ENCODE assay signal across 18 cellular contexts in genomic region chr13:37295046-37295445, GRCh38.
DNase-seq lines count a peak whose midpoint lies in the region; ATAC-seq lines count a peak whose summit lies in the region.
"Had no signal": no experiment of that assay in that cellular context is flagged by ENCODE, and none has a peak within 500 bp of the region (broad histone marks: within the 10 kb centered on the region; RNA-seq: fewer than 3 reads in every experiment).

No MANE protein-coding gene starts in this region.

- no peak for ATAC-seq in stimulated activated effector memory CD8-positive, alpha-beta T cell treated with anti-CD3 and anti-CD28 coated beads, Interleukin-12 subunit alpha, Interleukin-12 subunit beta, amount 100 ng/mL, for 72 hours
- no peak for ATAC-seq in GM19397 (IDR thresholded peaks at IDR 0.05; ENCODE audit: unreplicated experiment)

- H3K36me3 Mint-ChIP-seq in activated T-cell treated with anti-CD3 and anti-CD28 coated beads, Interleukin-2, amount 50 U/mL, for 24 hours (ENCODE audit: low read depth): no peaks in the 10 kb centered on the region
- H3K36me3 Mint-ChIP-seq in stimulated activated effector memory CD8-positive, alpha-beta T cell treated with anti-CD3 and anti-CD28 coated beads, Interleukin-12 subunit alpha, Interleukin-12 subunit beta, amount 100 ng/mL, for 72 hours: no peaks in the 10 kb centered on the region

- H3K4me3 Mint-ChIP-seq in activated T-cell treated with anti-CD3 and anti-CD28 coated beads, Interleukin-2, amount 50 U/mL, for 24 hours: no peak overlapping the region
- no peak overlapping the region for H3K4me3 Mint-ChIP-seq in stimulated activated effector memory CD8-positive, alpha-beta T cell treated with anti-CD3 and anti-CD28 coated beads, Interleukin-12 subunit alpha, Interleukin-12 subunit beta, amount 100 ng/mL, for 72 hours
- H3K4me3 Mint-ChIP-seq: T-helper 1 cell treated with Interleukin-12 subunit alpha and Interleukin-12 subunit beta and Interleukin-4 antibody, amounts not matched to agents 30 μg/mL and 1 μg/mL, for 36 hours had no signal

- H3K27ac Mint-ChIP-seq in activated T-cell treated with anti-CD3 and anti-CD28 coated beads, Interleukin-2, amount 50 U/mL, for 24 hours: no peak overlapping the region
- no peak overlapping the region for H3K27ac Mint-ChIP-seq in stimulated activated effector memory CD8-positive, alpha-beta T cell treated with anti-CD3 and anti-CD28 coated beads, Interleukin-12 subunit alpha, Interleukin-12 subunit beta, amount 100 ng/mL, for 72 hours
- H3K27ac Mint-ChIP-seq: T-helper 1 cell treated with Interleukin-12 subunit alpha and Interleukin-12 subunit beta and Interleukin-4 antibody, amounts not matched to agents 30 μg/mL and 1 μg/mL, for 36 hours had no signal

- no peak overlapping the region for H3K4me3 ChIP-seq in skeletal muscle cell (ENCODE audit: low read depth, low read length)
- H3K4me3 ChIP-seq: spleen had no signal

- H3K4me1 Mint-ChIP-seq in activated T-cell treated with anti-CD3 and anti-CD28 coated beads, Interleukin-2, amount 50 U/mL, for 24 hours (ENCODE audit: low read depth): no peaks in the 10 kb centered on the region
- no peaks in the 10 kb centered on the region for H3K4me1 Mint-ChIP-seq in stimulated activated effector memory CD8-positive, alpha-beta T cell treated with anti-CD3 and anti-CD28 coated beads, Interleukin-12 subunit alpha, Interleukin-12 subunit beta, amount 100 ng/mL, for 72 hours

- peak; percentile 52 for DNase-seq in NCI-H446 treated with DMSO at 0.1 percent for 48 hours (lab: John Stamatoyannopoulos, UW)
- peak; percentile 97 to 98 for DNase-seq in dermis microvascular lymphatic vessel endothelial cell (ENCODE audit: low read depth in 2 of 2)
- DNase-seq in iris pigment epithelial cell (ENCODE audit: low read depth): peak; percentile 36
- peak; percentile 81 for DNase-seq in skeletal muscle cell (ENCODE audit: low read depth)
- no peak for DNase-seq in mucosa of gallbladder (ENCODE audit: low spot score)
- no peak for DNase-seq in activated T-cell treated with anti-CD3 and anti-CD28 coated beads, Interleukin-2, amount 50 U/mL, for 24 hours
- no peak for DNase-seq in stimulated activated effector memory CD8-positive, alpha-beta T cell treated with anti-CD3 and anti-CD28 coated beads, Interleukin-12 subunit alpha, Interleukin-12 subunit beta, amount 100 ng/mL, for 72 hours (ENCODE audit: low spot score in 2 of 2)
- DNase-seq: activated CD4-positive, alpha-beta T cell treated with anti-CD3 and anti-CD28 coated beads, Interleukin-2, amount 50 U/mL, for 48 hours; activated T-cell treated with anti-CD3 and anti-CD28 coated beads for 4 hours; amygdala; DMS153; GDM1; NCI-H1092 treated with DMSO at 0.1 percent for 48 hours; NCI-H524 treated with DMSO at 0.1 percent for 48 hours; spleen; substantia nigra had no signal

- no peaks in the 10 kb centered on the region for H3K27me3 Mint-ChIP-seq in activated T-cell treated with anti-CD3 and anti-CD28 coated beads, Interleukin-2, amount 50 U/mL, for 24 hours

- peaks cover 3% of the 10 kb centered on the region for H3K9me3 Mint-ChIP-seq in activated T-cell treated with anti-CD3 and anti-CD28 coated beads, Interleukin-2, amount 50 U/mL, for 24 hours
- H3K9me3 Mint-ChIP-seq in stimulated activated effector memory CD8-positive, alpha-beta T cell treated with anti-CD3 and anti-CD28 coated beads, Interleukin-12 subunit alpha, Interleukin-12 subunit beta, amount 100 ng/mL, for 72 hours: no peaks in the 10 kb centered on the region

Comparison
In these comparisons a context has a peak if more than half of its experiments do, and no peak if none do; other contexts are left out.
1. DNase-seq: peak in NCI-H446 treated with DMSO at 0.1 percent for 48 hours (single experiment), dermis microvascular lymphatic vessel endothelial cell (2 of 2), iris pigment epithelial cell (single experiment) and skeletal muscle cell (single experiment); none in mucosa of gallbladder (single experiment), activated T-cell treated with anti-CD3 and anti-CD28 coated beads, Interleukin-2, amount 50 U/mL, for 24 hours (single experiment) and stimulated activated effector memory CD8-positive, alpha-beta T cell treated with anti-CD3 and anti-CD28 coated beads, Interleukin-12 subunit alpha, Interleukin-12 subunit beta, amount 100 ng/mL, for 72 hours (0 of 2).